In the genomic region with DNA sequence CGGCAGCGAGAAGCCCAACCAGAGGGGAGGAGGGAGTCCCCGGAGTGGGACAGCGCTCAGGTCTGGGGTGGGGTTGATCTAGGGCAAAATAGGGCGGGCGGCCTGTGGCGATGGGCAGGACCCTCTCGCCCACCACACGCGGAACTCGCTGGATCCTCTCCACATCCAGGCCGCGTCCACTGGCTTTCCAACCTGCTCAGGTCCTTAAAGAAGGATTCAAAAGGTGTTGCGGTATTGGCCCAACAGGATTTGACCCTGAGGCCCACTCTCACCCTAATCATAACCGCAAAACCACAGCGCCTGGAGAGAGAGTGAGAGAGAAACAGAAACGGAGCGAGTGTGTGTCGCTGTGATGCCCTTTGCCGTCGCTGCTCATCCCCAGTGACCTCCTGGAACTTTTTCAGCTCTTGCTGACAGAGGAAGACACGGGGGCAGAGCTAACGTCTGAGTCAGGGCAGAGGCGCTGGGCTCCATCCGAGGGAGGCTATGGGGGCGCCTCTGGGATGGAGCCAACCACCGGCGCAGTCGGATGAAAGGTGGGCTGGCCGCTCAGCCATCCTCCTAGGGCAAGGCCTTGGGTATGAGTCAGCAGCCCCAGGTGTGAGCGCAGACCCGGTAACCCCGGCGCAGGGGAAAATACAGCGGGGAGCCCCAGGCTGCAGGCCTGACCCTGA, we compare ENCODE assay signal across 2 cellular contexts.
TF ChIP-seq lines count a peak whose summit lies in the region.

No MANE protein-coding gene starts in this region.

TF ChIP-seq in GM23338, 12 proteins besides CTCF, POLR2A, EP300 and RAD21:
- TF ChIP-seq STAT1 (IDR thresholded peaks at IDR 0.05; ENCODE audit: unreplicated experiment) (no peak), JUNB (IDR thresholded peaks at IDR 0.05; ENCODE audit: unreplicated experiment) (no peak), CREB1 (CRISPR knock-in tag; IDR thresholded peaks at IDR 0.05; ENCODE audit: low read depth) (no peak), POLR2AphosphoS5 (IDR thresholded peaks at IDR 0.05; ENCODE audit: low read depth) (0 out of 2 replicates have a peak, but pooled peaks have one; percentile 27)
- TF ChIP-seq, protein P1, sequence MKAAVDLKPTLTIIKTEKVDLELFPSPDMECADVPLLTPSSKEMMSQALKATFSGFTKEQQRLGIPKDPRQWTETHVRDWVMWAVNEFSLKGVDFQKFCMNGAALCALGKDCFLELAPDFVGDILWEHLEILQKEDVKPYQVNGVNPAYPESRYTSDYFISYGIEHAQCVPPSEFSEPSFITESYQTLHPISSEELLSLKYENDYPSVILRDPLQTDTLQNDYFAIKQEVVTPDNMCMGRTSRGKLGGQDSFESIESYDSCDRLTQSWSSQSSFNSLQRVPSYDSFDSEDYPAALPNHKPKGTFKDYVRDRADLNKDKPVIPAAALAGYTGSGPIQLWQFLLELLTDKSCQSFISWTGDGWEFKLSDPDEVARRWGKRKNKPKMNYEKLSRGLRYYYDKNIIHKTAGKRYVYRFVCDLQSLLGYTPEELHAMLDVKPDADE (IDR thresholded peaks at IDR 0.05): no peak
- TF ChIP-seq, protein P2, sequence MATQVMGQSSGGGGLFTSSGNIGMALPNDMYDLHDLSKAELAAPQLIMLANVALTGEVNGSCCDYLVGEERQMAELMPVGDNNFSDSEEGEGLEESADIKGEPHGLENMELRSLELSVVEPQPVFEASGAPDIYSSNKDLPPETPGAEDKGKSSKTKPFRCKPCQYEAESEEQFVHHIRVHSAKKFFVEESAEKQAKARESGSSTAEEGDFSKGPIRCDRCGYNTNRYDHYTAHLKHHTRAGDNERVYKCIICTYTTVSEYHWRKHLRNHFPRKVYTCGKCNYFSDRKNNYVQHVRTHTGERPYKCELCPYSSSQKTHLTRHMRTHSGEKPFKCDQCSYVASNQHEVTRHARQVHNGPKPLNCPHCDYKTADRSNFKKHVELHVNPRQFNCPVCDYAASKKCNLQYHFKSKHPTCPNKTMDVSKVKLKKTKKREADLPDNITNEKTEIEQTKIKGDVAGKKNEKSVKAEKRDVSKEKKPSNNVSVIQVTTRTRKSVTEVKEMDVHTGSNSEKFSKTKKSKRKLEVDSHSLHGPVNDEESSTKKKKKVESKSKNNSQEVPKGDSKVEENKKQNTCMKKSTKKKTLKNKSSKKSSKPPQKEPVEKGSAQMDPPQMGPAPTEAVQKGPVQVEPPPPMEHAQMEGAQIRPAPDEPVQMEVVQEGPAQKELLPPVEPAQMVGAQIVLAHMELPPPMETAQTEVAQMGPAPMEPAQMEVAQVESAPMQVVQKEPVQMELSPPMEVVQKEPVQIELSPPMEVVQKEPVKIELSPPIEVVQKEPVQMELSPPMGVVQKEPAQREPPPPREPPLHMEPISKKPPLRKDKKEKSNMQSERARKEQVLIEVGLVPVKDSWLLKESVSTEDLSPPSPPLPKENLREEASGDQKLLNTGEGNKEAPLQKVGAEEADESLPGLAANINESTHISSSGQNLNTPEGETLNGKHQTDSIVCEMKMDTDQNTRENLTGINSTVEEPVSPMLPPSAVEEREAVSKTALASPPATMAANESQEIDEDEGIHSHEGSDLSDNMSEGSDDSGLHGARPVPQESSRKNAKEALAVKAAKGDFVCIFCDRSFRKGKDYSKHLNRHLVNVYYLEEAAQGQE (IDR thresholded peaks at IDR 0.05; ENCODE audit: unreplicated experiment): no peak

TF ChIP-seq in endothelial cell of umbilical vein, 7 proteins besides CTCF, POLR2A, EP300 and RAD21:
- TF ChIP-seq MYC (IDR thresholded peaks at IDR 0.05; ENCODE audit: low read depth, low read length) (no peak), GATA2 (IDR thresholded peaks at IDR 0.05; ENCODE audit: insufficient read depth, insufficient read length, low read depth, low read length) (no peak), POLR2AphosphoS5 (IDR thresholded peaks at IDR 0.05; ENCODE audit: insufficient read depth, low read depth, low read length) (no peak), EZH2 (IDR thresholded peaks at IDR 0.05; ENCODE audit: borderline replicate concordance, low read depth, low read length, severe bottlenecking) (peak; percentile 8), JUN (IDR thresholded peaks at IDR 0.05; ENCODE audit: borderline replicate concordance, insufficient read depth, insufficient read length, low read depth) (no peak), FOS (IDR thresholded peaks at IDR 0.05; ENCODE audit: borderline replicate concordance, insufficient read depth, low read length) (no peak)
- TF ChIP-seq, protein P3, sequence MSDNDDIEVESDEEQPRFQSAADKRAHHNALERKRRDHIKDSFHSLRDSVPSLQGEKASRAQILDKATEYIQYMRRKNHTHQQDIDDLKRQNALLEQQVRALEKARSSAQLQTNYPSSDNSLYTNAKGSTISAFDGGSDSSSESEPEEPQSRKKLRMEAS (IDR thresholded peaks at IDR 0.05; ENCODE audit: insufficient read depth, insufficient read length): no peak
TF ChIP-seq in endothelial cell of umbilical vein: peak in this region for 1.
